9 cellular contexts compared by ENCODE assay signal in the genomic region with DNA sequence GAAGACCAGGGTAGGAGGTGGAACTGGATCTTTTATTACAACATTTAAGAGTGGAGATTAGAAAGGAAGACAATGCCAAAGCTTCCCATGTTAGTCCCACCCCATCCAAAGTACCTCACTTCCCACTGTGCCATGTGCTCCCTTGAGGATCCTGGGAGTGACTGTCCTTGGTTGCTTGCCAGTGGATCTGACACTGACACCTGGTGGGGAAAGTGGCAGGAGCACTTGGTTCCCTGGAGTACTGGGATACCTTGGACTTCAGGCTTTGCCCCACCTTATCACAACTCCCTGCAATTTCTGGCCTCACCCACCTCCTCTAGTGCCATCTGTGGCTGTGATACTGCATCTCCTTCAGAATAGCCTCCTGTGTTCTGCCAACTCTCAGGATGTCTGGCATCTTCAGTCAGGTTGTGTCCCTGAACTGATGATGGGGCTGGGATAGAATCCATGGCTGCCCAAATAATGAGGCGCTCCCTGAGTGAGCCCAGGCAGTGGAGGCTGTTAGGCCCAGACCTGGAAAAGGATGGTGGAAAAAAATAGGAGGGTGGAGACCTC. TPM values are rescaled to one million over a fixed set of nuclear protein-coding genes. Genes with fewer than 3 reads are reported as not detected.
DNase-seq lines count a peak whose midpoint lies in the region; ATAC-seq and TF ChIP-seq lines count a peak whose summit lies in the region.
"Had no signal": no experiment of that assay in that cellular context is flagged by ENCODE, and none has a peak within 500 bp of the region (broad histone marks: within the 10 kb centered on the region; RNA-seq: fewer than 3 reads in every experiment).

No MANE protein-coding gene starts in this region.

- no peak overlapping the region for H2AFZ ChIP-seq in mammary epithelial cell (ENCODE audit: low read depth, low read length)

- TF ChIP-seq CTCF in GM12873 (IDR thresholded peaks at IDR 0.05; ENCODE audit: insufficient read depth, low read depth, low read length, missing control alignments) (peak; percentile 50), mammary epithelial cell (conservative IDR thresholded peaks at IDR 0.05 in 1 of 2, IDR thresholded peaks at IDR 0.05 in 1 of 2; ENCODE audit: extremely low read depth in 1 of 2, insufficient read depth in 1 of 2, low read depth in 1 of 2, low read length in 2 of 2) (peak; percentile 49 to 76), lower lobe of right lung (IDR thresholded peaks at IDR 0.05) (peak; percentile 16)

- H3K36me3 ChIP-seq in mammary epithelial cell (ENCODE audit: insufficient read depth, low read length) (peaks cover 14% of the 10 kb centered on the region), lower lobe of right lung (peaks cover 35% of the 10 kb centered on the region)

- H4K20me1 ChIP-seq in mammary epithelial cell (ENCODE audit: insufficient read depth, low read length), result no peaks in the 10 kb centered on the region

- WGBS in mammary epithelial cell (ENCODE audit: low coverage, missing lambda C conversion rate), result 100% methylated on average over 1 of the region's 1 CpG

- DNase-seq in ACHN (peak; percentile 53), NCI-H524 (lab: John Stamatoyannopoulos, UW) (peak; percentile 86 to 92), mammary epithelial cell (peak; percentile 71), lower lobe of right lung (no peak)

- CTCF ChIA-PET in mammary epithelial cell (lab: Charles Lee; ENCODE audit: low non-redundant PET), result interaction anchor here (0.6 to 0.7 kb wide), 3 partner anchors 315 to 808 kb away, joined by 3 to 8 read pairs (median 3); no protein-coding TSS in a partner anchor

- H3K9ac ChIP-seq in mammary epithelial cell (ENCODE audit: insufficient read depth, low read length), result no peak overlapping the region

- BruUV-seq in mammary epithelial cell (replicated peaks; lab: Mats Ljungman, UMichigan), result no TSS peak

- no peak overlapping the region for H3K4me2 ChIP-seq in mammary epithelial cell (ENCODE audit: insufficient read depth, low read depth, low read length)

- H3K27ac ChIP-seq in mammary epithelial cell (ENCODE audit: insufficient read depth, low read depth, low read length), result no peak overlapping the region
- H3K27ac ChIP-seq in lower lobe of right lung, result peak overlapping the region; percentile 88
- H3K27ac ChIP-seq: neutrophil had no signal

- intact Hi-C loops in mammary epithelial cell (cut with micrococcal nuclease), result loop anchor here (1.0 kb wide), 1 partner anchor 334 kb away; no protein-coding TSS in a partner anchor
- intact Hi-C loops in lower lobe of right lung (cut with DNase I), result no loop called here

- H3K9me3 ChIP-seq in mammary epithelial cell (replicated peaks; ENCODE audit: insufficient read depth, low read length) (no peaks in the 10 kb centered on the region), lower lobe of right lung (no peaks in the 10 kb centered on the region)
- H3K9me3 ChIP-seq: neutrophil had no signal

- H3K27me3 ChIP-seq in mammary epithelial cell (ENCODE audit: insufficient read depth, low read length) (no peaks in the 10 kb centered on the region), lower lobe of right lung (ENCODE audit: low read depth) (no peaks in the 10 kb centered on the region)
- H3K27me3 ChIP-seq: neutrophil had no signal

- H3K4me1 ChIP-seq in mammary epithelial cell (ENCODE audit: insufficient read depth, low read length) (peaks cover 17% of the 10 kb centered on the region), lower lobe of right lung (peaks cover 24% of the 10 kb centered on the region)

- dilution Hi-C loops in mammary epithelial cell (cut with HindIII; ENCODE audit: low sequenced_read_pairs), result no loop called here

- no peaks in the 10 kb centered on the region for H3K79me2 ChIP-seq in mammary epithelial cell (ENCODE audit: insufficient read depth, low read length)

- in situ Hi-C loops in ACHN (cut with HindIII; ENCODE audit: low pct_ligation_motif_present, low pct_unique_long_range_greater_than_20kb, low sequenced_read_pairs) (no loop called here), mammary epithelial cell (cut with MboI; ENCODE audit: low sequenced_read_pairs in 2 of 2) (no loop called here)

- ATAC-seq in lower lobe of right lung (peak in 1 of 2 donors; percentile 0), GM21786 (IDR thresholded peaks at IDR 0.05; ENCODE audit: unreplicated experiment) (no peak), HG02870 (IDR thresholded peaks at IDR 0.05; ENCODE audit: unreplicated experiment) (no peak), HG03442 (IDR thresholded peaks at IDR 0.05; ENCODE audit: unreplicated experiment) (no peak)

- no peak overlapping the region for H3K4me3 ChIP-seq in mammary epithelial cell (replicated peaks in 1 of 3; ENCODE audit: insufficient read depth in 1 of 3, low read depth in 2 of 3, low read length in 3 of 3)
- H3K4me3 ChIP-seq in lower lobe of right lung, result peak overlapping the region; percentile 78

RNA-seq across cellular contexts. Expression of a gene that starts 1.3 kb away (rescaled TPM):
- total RNA-seq in mammary epithelial cell (1 to 10 TPM; 1.7 to 5.7 TPM), lower lobe of right lung (5.1 TPM)
- 2.8 TPM for polyA plus RNA-seq in mammary epithelial cell
- 10.9 TPM for polyA minus RNA-seq in mammary epithelial cell

RNA-seq across cellular contexts. Expression of a gene that starts 16.6 kb away (rescaled TPM):
- total RNA-seq in mammary epithelial cell, result 100 to 1,000 TPM; 191 to 636 TPM
- 987 TPM for polyA plus RNA-seq in mammary epithelial cell
- polyA minus RNA-seq in mammary epithelial cell, result 365 TPM
- 827 TPM for total RNA-seq in lower lobe of right lung

RNA-seq across cellular contexts. Expression of a gene that starts 24.5 kb away (rescaled TPM):
- total RNA-seq in mammary epithelial cell (under 1 TPM in 1 of 2 donors, not detected in 1; 0.17 TPM), lower lobe of right lung (not detected)
- 0.11 TPM for polyA plus RNA-seq in mammary epithelial cell
- polyA minus RNA-seq in mammary epithelial cell, result not detected

RNA-seq across cellular contexts. Expression of a gene that starts 24.9 kb away (rescaled TPM):
- 10 to 100 TPM in 1 of 2 donors, 1 to 10 TPM in 1; 5.5 to 20.2 TPM for total RNA-seq in mammary epithelial cell
- polyA plus RNA-seq in mammary epithelial cell, result 4.1 TPM
- 14.8 TPM for polyA minus RNA-seq in mammary epithelial cell
- total RNA-seq in lower lobe of right lung, result 13.2 TPM

RNA-seq across cellular contexts. Expression of a gene that starts 29.2 kb away (rescaled TPM):
- total RNA-seq in mammary epithelial cell, result 100 to 1,000 TPM; 157 to 509 TPM
- polyA plus RNA-seq in mammary epithelial cell, result 153 TPM
- 142 TPM for polyA minus RNA-seq in mammary epithelial cell
- total RNA-seq in lower lobe of right lung, result 330 TPM
